Comparison of ENCODE assay signal across 19 cellular contexts in genomic region chr2:227511955-227512354, GRCh38. TPM values are rescaled to one million over a fixed set of nuclear protein-coding genes. Genes with fewer than 3 reads are reported as not detected.
DNase-seq lines count a peak whose midpoint lies in the region; ATAC-seq and TF ChIP-seq lines count a peak whose summit lies in the region.
"Had no signal": no experiment of that assay in that cellular context is flagged by ENCODE, and none has a peak within 500 bp of the region (broad histone marks: within the 10 kb centered on the region; RNA-seq: fewer than 3 reads in every experiment).

No MANE protein-coding gene starts in this region.

- TF ChIP-seq CTCF in left ventricle myocardium inferior (IDR thresholded peaks at IDR 0.05; ENCODE audit: borderline replicate concordance) = no peak
- TF ChIP-seq CTCF in right atrium auricular region (IDR thresholded peaks at IDR 0.05) = no peak
- TF ChIP-seq CTCF in VCaP (conservative IDR thresholded peaks at IDR 0.05) = no peak
- no peak for TF ChIP-seq CTCF in esophagus squamous epithelium (IDR thresholded peaks at IDR 0.05)
- TF ChIP-seq CTCF in smooth muscle cell (IDR thresholded peaks at IDR 0.05; ENCODE audit: borderline replicate concordance, insufficient read depth, poor library complexity, severe bottlenecking) = no peak

- peak overlapping the region; percentile 76 for H3K4me2 ChIP-seq in smooth muscle cell
- H3K4me2 ChIP-seq: GM23338 had no signal

- H3K9me3 Mint-ChIP-seq in activated CD4-positive, alpha-beta T cell treated with anti-CD3 and anti-CD28 coated beads, Interleukin-2, amount 10 ng/mL, durations not matched to agents 7 days and 5 days = no peaks in the 10 kb centered on the region
- H3K9me3 Mint-ChIP-seq: CD4-positive, alpha-beta memory T cell; GM23338; HFFc6 had no signal

- H3K4me1 Mint-ChIP-seq in activated CD4-positive, alpha-beta T cell treated with anti-CD3 and anti-CD28 coated beads, Interleukin-2, amount 10 ng/mL, durations not matched to agents 7 days and 5 days = peaks cover 24% of the 10 kb centered on the region

- H3K36me3 ChIP-seq in left ventricle myocardium inferior = no peaks in the 10 kb centered on the region
- no peaks in the 10 kb centered on the region for H3K36me3 ChIP-seq in right atrium auricular region
- H3K36me3 ChIP-seq in esophagus squamous epithelium = peaks cover 0 to 3% (median 0%) of the 10 kb centered on the region in 3 donors
- no peaks in the 10 kb centered on the region for H3K36me3 ChIP-seq in smooth muscle cell (ENCODE audit: low read depth)
- H3K36me3 ChIP-seq: BE2C had no signal

- no peaks in the 10 kb centered on the region for H3K27me3 Mint-ChIP-seq in activated CD4-positive, alpha-beta T cell treated with anti-CD3 and anti-CD28 coated beads, Interleukin-2, amount 10 ng/mL, durations not matched to agents 7 days and 5 days
- H3K27me3 Mint-ChIP-seq: CD4-positive, alpha-beta memory T cell had no signal

- H3K36me3 Mint-ChIP-seq in activated CD4-positive, alpha-beta T cell treated with anti-CD3 and anti-CD28 coated beads, Interleukin-2, amount 10 ng/mL, durations not matched to agents 7 days and 5 days (ENCODE audit: low read depth) = peaks cover 5% of the 10 kb centered on the region

- H3K27ac ChIP-seq in left ventricle myocardium inferior (replicated peaks) (peak overlapping the region; percentile 36), right atrium auricular region (no peak overlapping the region), VCaP (peak overlapping the region; percentile 74), esophagus squamous epithelium (peak overlapping the region in 3 of 4 donors; percentile 49 to 61 (median 50)), smooth muscle cell (ENCODE audit: low read depth) (peak overlapping the region; percentile 48)

- intact Hi-C loops in left ventricle myocardium inferior (cut with micrococcal nuclease) = no loop called here
- intact Hi-C loops in esophagus squamous epithelium (cut with DNase I) = no loop called here

- H3F3A ChIP-seq in smooth muscle cell (ENCODE audit: low read depth) = peaks cover 7% of the 10 kb centered on the region

- no peak overlapping the region for H3K9ac ChIP-seq in smooth muscle cell (ENCODE audit: low read depth)

- no peak overlapping the region for H3K4me3 Mint-ChIP-seq in activated CD4-positive, alpha-beta T cell treated with anti-CD3 and anti-CD28 coated beads, Interleukin-2, amount 10 ng/mL, durations not matched to agents 7 days and 5 days
- H3K4me3 Mint-ChIP-seq: GM23338, HFFc6 had no signal

- 78 to 86% methylated on average over 3 of the region's 3 CpGs for WGBS in esophagus squamous epithelium, 2 donors
- 95% methylated on average over 3 of the region's 3 CpGs for WGBS in smooth muscle cell (ENCODE audit: low lambda C conversion rate)

- H2AFZ ChIP-seq in smooth muscle cell (ENCODE audit: low read depth) = no peak overlapping the region
- H2AFZ ChIP-seq: GM23338 had no signal

- no peak for DNase-seq in left ventricle myocardium inferior
- no peak for DNase-seq in right atrium auricular region (ENCODE audit: low spot score)
- no peak for DNase-seq in esophagus squamous epithelium (lab: John Stamatoyannopoulos, UW)
- DNase-seq in smooth muscle cell (lab: John Stamatoyannopoulos, UW; ENCODE audit: unreplicated experiment) = no peak
- DNase-seq in HCEC 1CT = no peak
- DNase-seq in activated CD4-positive, alpha-beta T cell treated with anti-CD3 and anti-CD28 coated beads, Interleukin-2, amount 10 ng/mL, durations not matched to agents 7 days and 5 days = no peak
- DNase-seq: BE2C; CD4-positive, alpha-beta memory T cell; DMS79 treated with DMSO at 0.1 percent for 48 hours; HFFc6; MM.1S; NCI-H1105 treated with DMSO at 0.1 percent for 48 hours; NCI-H1930; NCI-H2171 treated with DMSO at 0.1 percent for 48 hours; NCI-H510A treated with DMSO at 0.1 percent for 48 hours; SIG-M5 had no signal

- H3K4me1 ChIP-seq in left ventricle myocardium inferior = peaks cover 98% of the 10 kb centered on the region
- peaks cover 0 to 84% of the 10 kb centered on the region in 2 donors for H3K4me1 ChIP-seq in right atrium auricular region
- H3K4me1 ChIP-seq in esophagus squamous epithelium = peaks cover 0 to 68% (median 39%) of the 10 kb centered on the region in 3 donors
- H3K4me1 ChIP-seq in smooth muscle cell (ENCODE audit: low read depth) = peaks cover 53% of the 10 kb centered on the region

- POLR2A ChIA-PET in activated CD4-positive, alpha-beta T cell treated with anti-CD3 and anti-CD28 coated beads, Interleukin-2, amount 10 ng/mL, durations not matched to agents 7 days and 5 days (lab: Charles Lee) = no interaction called here

- CTCF ChIA-PET in activated CD4-positive, alpha-beta T cell treated with anti-CD3 and anti-CD28 coated beads, Interleukin-2, amount 10 ng/mL, durations not matched to agents 7 days and 5 days (lab: Charles Lee) = no interaction called here

- H3K27me3 ChIP-seq in left ventricle myocardium inferior (ENCODE audit: low read depth) = no peaks in the 10 kb centered on the region
- no peaks in the 10 kb centered on the region for H3K27me3 ChIP-seq in right atrium auricular region
- H3K27me3 ChIP-seq in esophagus squamous epithelium = no peaks in the 10 kb centered on the region
- no peaks in the 10 kb centered on the region for H3K27me3 ChIP-seq in smooth muscle cell (ENCODE audit: low read depth)
- H3K27me3 ChIP-seq: BE2C had no signal

- no peak for TF ChIP-seq POLR2A in esophagus squamous epithelium (IDR thresholded peaks at IDR 0.05)

- H3K27ac Mint-ChIP-seq in activated CD4-positive, alpha-beta T cell treated with anti-CD3 and anti-CD28 coated beads, Interleukin-2, amount 10 ng/mL, durations not matched to agents 7 days and 5 days = no peak overlapping the region
- H3K27ac Mint-ChIP-seq: HFFc6 had no signal

- ATAC-seq in GM18870 (IDR thresholded peaks at IDR 0.05; ENCODE audit: unreplicated experiment) = no peak
- ATAC-seq: GM23338 had no signal

- H3K79me2 ChIP-seq in smooth muscle cell (ENCODE audit: low read depth) = peaks cover 100% of the 10 kb centered on the region

- no peak overlapping the region for H3K4me3 ChIP-seq in left ventricle myocardium inferior
- H3K4me3 ChIP-seq in right atrium auricular region = no peak overlapping the region
- H3K4me3 ChIP-seq in esophagus squamous epithelium = no peak overlapping the region
- no peak overlapping the region for H3K4me3 ChIP-seq in smooth muscle cell
- H3K4me3 ChIP-seq: GM23338 had no signal

- H4K20me1 ChIP-seq in smooth muscle cell (ENCODE audit: low read depth) = peaks cover 100% of the 10 kb centered on the region

- H3K9me3 ChIP-seq in left ventricle myocardium inferior (replicated peaks) (no peaks in the 10 kb centered on the region), right atrium auricular region (no peaks in the 10 kb centered on the region), esophagus squamous epithelium (no peaks in the 10 kb centered on the region), smooth muscle cell (replicated peaks; ENCODE audit: low read depth) (no peaks in the 10 kb centered on the region)
- H3K9me3 ChIP-seq: BE2C had no signal

RNA-seq across cellular contexts. Expression of gene AGFG1, which starts 40.0 kb away (rescaled TPM):
- total RNA-seq in left ventricle myocardium inferior = 50.4 TPM
- 10 to 100 TPM; 47.8 to 75.7 TPM for total RNA-seq in right atrium auricular region
- 10 to 100 TPM; 31.3 to 78.4 (median 66.6) TPM for total RNA-seq in esophagus squamous epithelium
- total RNA-seq in smooth muscle cell = 127 and 143 TPM in 2 replicates
- 60.5 and 61.1 TPM in 2 replicates for polyA plus RNA-seq in smooth muscle cell
- 10 to 100 TPM; 59.9 to 80.1 TPM for total RNA-seq in activated CD4-positive, alpha-beta T cell treated with anti-CD3 and anti-CD28 coated beads, Interleukin-2, amount 10 ng/mL, durations not matched to agents 7 days and 5 days

Comparison
In these comparisons a context has a peak if more than half of its experiments do, and no peak if none do; other contexts are left out.
1. H3K27ac ChIP-seq: peak in left ventricle myocardium inferior (single experiment), VCaP (single experiment), esophagus squamous epithelium (3 of 4) and smooth muscle cell (single experiment); none in right atrium auricular region (0 of 2).